14 cellular contexts compared by ENCODE assay signal in the genomic region with DNA sequence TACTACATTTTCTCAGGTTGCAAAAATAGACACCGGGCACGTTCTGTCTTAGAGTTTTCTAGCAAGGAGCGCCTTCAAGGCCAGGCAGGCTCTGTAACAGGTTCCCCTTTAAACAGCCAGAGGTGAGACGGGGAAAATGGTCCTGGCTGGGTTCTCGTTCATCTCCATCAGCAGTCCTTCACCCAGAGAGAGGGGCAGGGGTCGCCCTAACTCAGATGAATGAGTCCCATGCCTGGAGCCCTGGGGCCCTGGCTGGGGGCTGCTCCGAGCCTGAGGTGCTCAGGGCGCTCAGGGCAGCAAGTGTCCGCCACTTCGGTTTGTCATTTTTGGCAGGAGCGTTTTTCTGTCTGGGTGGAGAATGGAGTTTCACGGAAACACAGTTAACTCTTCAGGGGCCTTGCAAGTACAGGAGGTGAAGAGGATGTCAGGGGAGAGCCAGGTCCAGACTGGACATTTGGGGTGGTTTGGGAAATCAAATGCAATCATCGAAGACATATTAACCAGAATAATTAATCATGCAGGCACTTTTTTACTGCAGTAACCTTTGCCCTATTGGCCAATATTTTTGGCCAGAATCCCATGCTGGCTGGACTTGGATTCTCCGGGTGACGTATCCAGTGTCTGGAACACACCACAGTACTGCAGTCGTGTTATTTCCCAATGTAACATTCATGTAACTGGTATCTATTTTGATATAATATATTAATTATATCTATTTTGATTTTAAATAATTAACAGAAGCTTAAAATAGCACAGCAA. TPM values are rescaled to one million over a fixed set of nuclear protein-coding genes. Genes with fewer than 3 reads are reported as not detected.
DNase-seq lines count a peak whose midpoint lies in the region; ATAC-seq and TF ChIP-seq lines count a peak whose summit lies in the region.
"Had no signal": no experiment of that assay in that cellular context is flagged by ENCODE, and none has a peak within 500 bp of the region (broad histone marks: within the 10 kb centered on the region; RNA-seq: fewer than 3 reads in every experiment).

No MANE protein-coding gene starts in this region.

- ATAC-seq in Right ventricle myocardium inferior (peak; percentile 56), HG02588 (IDR thresholded peaks at IDR 0.05; ENCODE audit: unreplicated experiment) (no peak), GM21723 (IDR thresholded peaks at IDR 0.05; ENCODE audit: unreplicated experiment) (no peak)

- H3K4me3 ChIP-seq in epithelial cell of proximal tubule (ENCODE audit: low read depth, low read length) (no peak overlapping the region), liver (ENCODE audit: low read depth in 1 of 3, low read length in 3 of 3) (no peak overlapping the region)
- H3K4me3 ChIP-seq: upper lobe of left lung had no signal

- H3K27me3 ChIP-seq in liver (ENCODE audit: control insufficient read depth in 4 of 4, insufficient read depth in 4 of 4, low read length in 3 of 4) = peaks cover 0 to 9% (median 3%) of the 10 kb centered on the region in 4 donors

- no peak overlapping the region for H3K9ac ChIP-seq in liver (ENCODE audit: low read depth in 1 of 2, low read length in 2 of 2)

- peaks cover 17 to 38% (median 24%) of the 10 kb centered on the region in 4 donors for H3K4me1 ChIP-seq in liver (ENCODE audit: control insufficient read depth in 4 of 4, insufficient read depth in 4 of 4, low read length in 3 of 4)

- TF ChIP-seq RAD21 in liver (IDR thresholded peaks at IDR 0.05) = no peak

- WGBS in liver = 16% methylated on average over 16 of the region's 16 CpGs

- no peaks in the 10 kb centered on the region for H3K36me3 ChIP-seq in liver (ENCODE audit: control insufficient read depth in 4 of 4, insufficient read depth in 3 of 4, low read depth in 1 of 4, low read length in 3 of 4)
- H3K36me3 ChIP-seq: upper lobe of left lung had no signal

- H3K9me3 ChIP-seq in liver (ENCODE audit: control insufficient read depth in 4 of 4, low read length in 3 of 4) = no peaks in the 10 kb centered on the region
- H3K9me3 ChIP-seq: upper lobe of left lung had no signal

- peak; percentile 45 for DNase-seq in Right ventricle myocardium inferior (ENCODE audit: missing footprints)
- no peak for DNase-seq in cardiac septum (ENCODE audit: low spot score)
- DNase-seq in epithelial cell of proximal tubule (ENCODE audit: low read depth) = peak; percentile 49
- peak; percentile 68 for DNase-seq in ureter (ENCODE audit: low spot score)
- DNase-seq in NAMALWA (ENCODE audit: low spot score) = no peak
- DNase-seq: activated CD4-positive, alpha-beta memory T cell treated with anti-CD3 and anti-CD28 coated beads, Interleukin-2, amount 10 ng/mL, durations not matched to agents 7 days and 5 days; activated naive CD4-positive, alpha-beta T cell treated with anti-CD3 and anti-CD28 coated beads for 36 hours; effector CD4-positive, alpha-beta T cell; NCI-H2107; SW 1271 had no signal

- TF ChIP-seq CTCF in epithelial cell of proximal tubule (conservative IDR thresholded peaks at IDR 0.05; ENCODE audit: low read depth, low read length) = no peak
- no peak for TF ChIP-seq CTCF in liver (IDR thresholded peaks at IDR 0.05; ENCODE audit: low read depth, low read length, missing input control)

- H3K27ac ChIP-seq in liver (ENCODE audit: low read depth in 1 of 2, low read length in 2 of 2) = no peak overlapping the region
- H3K27ac ChIP-seq: upper lobe of left lung had no signal

- intact Hi-C loops in Right ventricle myocardium inferior (cut with DNase I) (no loop called here), cardiac septum (cut with DNase I) (loop anchor here (5.0 kb wide), 1 partner anchor 73 kb away; no protein-coding TSS in a partner anchor)

TF ChIP-seq in liver, 16 proteins besides CTCF, POLR2A, EP300 and RAD21:
- peak; percentile 88 for TF ChIP-seq NR2F2 (IDR thresholded peaks at IDR 0.05)
- TF ChIP-seq ZBTB33 (IDR thresholded peaks at IDR 0.05) = no peak
- peak; percentile 56 for TF ChIP-seq HNF4G (IDR thresholded peaks at IDR 0.05)
- peak; percentile 84 to 87 for TF ChIP-seq HNF4A (conservative IDR thresholded peaks at IDR 0.05)

RNA-seq across cellular contexts. Expression of gene NTNG2, which starts 2.9 kb away (rescaled TPM):
- total RNA-seq in Right ventricle myocardium inferior = 1.4 TPM
- 7.7 TPM for total RNA-seq in cardiac septum
- total RNA-seq in epithelial cell of proximal tubule = 0.07 TPM in 1 of 2 replicates, not detected in the other
- total RNA-seq in liver = under 1 TPM; 0.28 to 0.42 TPM
- polyA plus RNA-seq in liver = under 1 TPM in 1 of 2 donors, not detected in 1; 0.12 TPM
- 2.2 TPM for total RNA-seq in ureter

Comparison
In these comparisons a context has a peak if more than half of its experiments do, and no peak if none do; other contexts are left out.
1. DNase-seq: peak in Right ventricle myocardium inferior (single experiment), epithelial cell of proximal tubule (single experiment) and ureter (single experiment); none in cardiac septum (single experiment) and NAMALWA (single experiment).